ENCODE assay signal across 1 cellular context in the genomic region with DNA sequence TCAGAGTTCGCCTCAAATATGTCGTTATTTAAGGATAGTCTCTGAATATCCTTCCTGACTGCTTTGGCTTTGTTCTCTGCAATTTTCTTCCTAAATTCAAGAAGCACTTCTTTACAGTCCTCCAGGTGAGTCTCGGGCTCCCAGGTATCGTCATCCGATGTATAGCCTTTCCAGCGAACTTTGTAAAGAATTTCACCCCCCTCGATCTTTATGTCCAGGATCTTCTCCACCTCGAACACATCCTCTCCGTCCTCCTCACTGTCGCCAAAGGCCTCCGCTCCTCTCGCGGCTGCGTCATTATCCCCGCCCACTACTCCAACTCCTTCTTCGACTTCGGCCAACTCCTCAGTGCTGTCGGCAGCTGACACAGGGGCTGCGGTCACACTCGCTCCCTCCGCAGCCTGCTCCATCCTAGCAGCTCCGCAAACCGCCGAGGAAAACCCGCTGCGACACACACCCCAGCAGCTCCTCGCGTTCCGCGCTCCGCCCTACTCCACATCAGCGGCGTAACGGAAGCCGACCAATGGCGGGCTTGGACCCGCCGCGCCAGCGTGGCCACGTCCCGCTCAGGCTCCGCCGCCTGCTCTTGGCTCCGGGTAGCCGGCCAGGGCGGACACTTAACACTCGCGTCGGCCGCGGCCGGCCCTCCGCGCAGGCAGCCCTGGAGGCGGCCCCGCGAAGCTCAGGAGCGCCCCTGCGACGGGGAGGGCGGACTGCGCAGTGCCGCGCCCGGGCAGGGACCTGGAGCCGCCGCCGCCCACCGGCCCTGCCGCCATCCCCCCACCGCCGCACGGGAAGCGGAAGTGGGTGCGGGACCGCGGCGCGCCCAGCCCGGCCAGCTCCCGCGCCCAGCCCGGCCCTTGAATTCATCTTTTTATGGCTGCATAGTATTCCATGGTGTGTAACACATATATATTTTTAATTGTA.
TF ChIP-seq lines count a peak whose summit lies in the region.

No MANE protein-coding gene starts in this region.

TF ChIP-seq in HEK293, 187 proteins besides CTCF, POLR2A, EP300 and RAD21 (continued from another document and continues in another):
- TF ChIP-seq, protein P1, sequence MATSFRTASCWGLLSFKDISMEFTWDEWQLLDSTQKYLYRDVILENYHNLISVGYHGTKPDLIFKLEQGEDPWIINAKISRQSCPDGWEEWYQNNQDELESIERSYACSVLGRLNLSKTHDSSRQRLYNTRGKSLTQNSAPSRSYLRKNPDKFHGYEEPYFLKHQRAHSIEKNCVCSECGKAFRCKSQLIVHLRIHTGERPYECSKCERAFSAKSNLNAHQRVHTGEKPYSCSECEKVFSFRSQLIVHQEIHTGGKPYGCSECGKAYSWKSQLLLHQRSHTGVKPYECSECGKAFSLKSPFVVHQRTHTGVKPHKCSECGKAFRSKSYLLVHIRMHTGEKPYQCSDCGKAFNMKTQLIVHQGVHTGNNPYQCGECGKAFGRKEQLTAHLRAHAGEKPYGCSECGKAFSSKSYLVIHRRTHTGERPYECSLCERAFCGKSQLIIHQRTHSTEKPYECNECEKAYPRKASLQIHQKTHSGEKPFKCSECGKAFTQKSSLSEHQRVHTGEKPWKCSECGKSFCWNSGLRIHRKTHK (tag by site-specific recombination; IDR thresholded peaks at IDR 0.05), result no peak
- TF ChIP-seq ZNF560 (tag by site-specific recombination; IDR thresholded peaks at IDR 0.05; ENCODE audit: borderline replicate concordance) (no peak), SCRT1 (tag by site-specific recombination; IDR thresholded peaks at IDR 0.05; ENCODE audit: borderline replicate concordance) (no peak), ZNF148 (tag by site-specific recombination; IDR thresholded peaks at IDR 0.05; ENCODE audit: borderline replicate concordance) (no peak), ZNF548 (tag by site-specific recombination; IDR thresholded peaks at IDR 0.05) (no peak), ZNF544 (tag by site-specific recombination; IDR thresholded peaks at IDR 0.05) (no peak), ZNF10 (tag by site-specific recombination; IDR thresholded peaks at IDR 0.05) (no peak), ZNF580 (tag by site-specific recombination; IDR thresholded peaks at IDR 0.05) (no peak), ZNF184 (tag by site-specific recombination; IDR thresholded peaks at IDR 0.05) (no peak), ZNF169 (tag by site-specific recombination; IDR thresholded peaks at IDR 0.05) (no peak), GFI1B (tag by site-specific recombination; IDR thresholded peaks at IDR 0.05) (no peak), ZNF514 (tag by site-specific recombination; IDR thresholded peaks at IDR 0.05) (no peak), KLF10 (tag by site-specific recombination; IDR thresholded peaks at IDR 0.05) (no peak), WT1 (tag by site-specific recombination; IDR thresholded peaks at IDR 0.05) (no peak), ZNF211 (tag by site-specific recombination; IDR thresholded peaks at IDR 0.05; ENCODE audit: low read depth) (no peak), ZNF214 (tag by site-specific recombination; IDR thresholded peaks at IDR 0.05; ENCODE audit: borderline replicate concordance) (no peak), BCL6B (tag by site-specific recombination; IDR thresholded peaks at IDR 0.05) (no peak), BCL11A (tag by site-specific recombination; IDR thresholded peaks at IDR 0.05; ENCODE audit: low read depth) (no peak), KLF7 (tag by site-specific recombination; IDR thresholded peaks at IDR 0.05; ENCODE audit: borderline replicate concordance) (no peak), SP2 (tag by site-specific recombination; IDR thresholded peaks at IDR 0.05) (peak; percentile 63), ZNF416 (tag by site-specific recombination; IDR thresholded peaks at IDR 0.05) (no peak), ZNF837 (tag by site-specific recombination; IDR thresholded peaks at IDR 0.05) (no peak), ZNF48 (tag by site-specific recombination; IDR thresholded peaks at IDR 0.05) (no peak), ZNF398 (tag by site-specific recombination; IDR thresholded peaks at IDR 0.05) (no peak; the same call in 1 of the 2 replicates), ZNF311 (tag by site-specific recombination; IDR thresholded peaks at IDR 0.05; ENCODE audit: borderline replicate concordance) (no peak), YY1 (tag by site-specific recombination; IDR thresholded peaks at IDR 0.05) (peak; percentile 31; the same call in 1 of the 2 replicates), ZNF585B (tag by site-specific recombination; IDR thresholded peaks at IDR 0.05) (no peak), ZNF623 (tag by site-specific recombination; IDR thresholded peaks at IDR 0.05) (no peak), ZNF704 (tag by site-specific recombination; IDR thresholded peaks at IDR 0.05) (no peak), ZNF248 (tag by site-specific recombination; IDR thresholded peaks at IDR 0.05) (no peak)
- TF ChIP-seq, protein P2, sequence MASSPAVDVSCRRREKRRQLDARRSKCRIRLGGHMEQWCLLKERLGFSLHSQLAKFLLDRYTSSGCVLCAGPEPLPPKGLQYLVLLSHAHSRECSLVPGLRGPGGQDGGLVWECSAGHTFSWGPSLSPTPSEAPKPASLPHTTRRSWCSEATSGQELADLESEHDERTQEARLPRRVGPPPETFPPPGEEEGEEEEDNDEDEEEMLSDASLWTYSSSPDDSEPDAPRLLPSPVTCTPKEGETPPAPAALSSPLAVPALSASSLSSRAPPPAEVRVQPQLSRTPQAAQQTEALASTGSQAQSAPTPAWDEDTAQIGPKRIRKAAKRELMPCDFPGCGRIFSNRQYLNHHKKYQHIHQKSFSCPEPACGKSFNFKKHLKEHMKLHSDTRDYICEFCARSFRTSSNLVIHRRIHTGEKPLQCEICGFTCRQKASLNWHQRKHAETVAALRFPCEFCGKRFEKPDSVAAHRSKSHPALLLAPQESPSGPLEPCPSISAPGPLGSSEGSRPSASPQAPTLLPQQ (tag by site-specific recombination; IDR thresholded peaks at IDR 0.05), result 0 out of 2 replicates have a peak, but pooled peaks have one; percentile 29
- TF ChIP-seq, protein P3, sequence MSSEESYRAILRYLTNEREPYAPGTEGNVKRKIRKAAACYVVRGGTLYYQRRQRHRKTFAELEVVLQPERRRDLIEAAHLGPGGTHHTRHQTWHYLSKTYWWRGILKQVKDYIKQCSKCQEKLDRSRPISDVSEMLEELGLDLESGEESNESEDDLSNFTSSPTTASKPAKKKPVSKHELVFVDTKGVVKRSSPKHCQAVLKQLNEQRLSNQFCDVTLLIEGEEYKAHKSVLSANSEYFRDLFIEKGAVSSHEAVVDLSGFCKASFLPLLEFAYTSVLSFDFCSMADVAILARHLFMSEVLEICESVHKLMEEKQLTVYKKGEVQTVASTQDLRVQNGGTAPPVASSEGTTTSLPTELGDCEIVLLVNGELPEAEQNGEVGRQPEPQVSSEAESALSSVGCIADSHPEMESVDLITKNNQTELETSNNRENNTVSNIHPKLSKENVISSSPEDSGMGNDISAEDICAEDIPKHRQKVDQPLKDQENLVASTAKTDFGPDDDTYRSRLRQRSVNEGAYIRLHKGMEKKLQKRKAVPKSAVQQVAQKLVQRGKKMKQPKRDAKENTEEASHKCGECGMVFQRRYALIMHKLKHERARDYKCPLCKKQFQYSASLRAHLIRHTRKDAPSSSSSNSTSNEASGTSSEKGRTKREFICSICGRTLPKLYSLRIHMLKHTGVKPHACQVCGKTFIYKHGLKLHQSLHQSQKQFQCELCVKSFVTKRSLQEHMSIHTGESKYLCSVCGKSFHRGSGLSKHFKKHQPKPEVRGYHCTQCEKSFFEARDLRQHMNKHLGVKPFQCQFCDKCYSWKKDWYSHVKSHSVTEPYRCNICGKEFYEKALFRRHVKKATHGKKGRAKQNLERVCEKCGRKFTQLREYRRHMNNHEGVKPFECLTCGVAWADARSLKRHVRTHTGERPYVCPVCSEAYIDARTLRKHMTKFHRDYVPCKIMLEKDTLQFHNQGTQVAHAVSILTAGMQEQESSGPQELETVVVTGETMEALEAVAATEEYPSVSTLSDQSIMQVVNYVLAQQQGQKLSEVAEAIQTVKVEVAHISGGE (tag by site-specific recombination; conservative IDR thresholded peaks at IDR 0.05; ENCODE audit: low read depth), result peak; percentile 79
- TF ChIP-seq, protein P4, sequence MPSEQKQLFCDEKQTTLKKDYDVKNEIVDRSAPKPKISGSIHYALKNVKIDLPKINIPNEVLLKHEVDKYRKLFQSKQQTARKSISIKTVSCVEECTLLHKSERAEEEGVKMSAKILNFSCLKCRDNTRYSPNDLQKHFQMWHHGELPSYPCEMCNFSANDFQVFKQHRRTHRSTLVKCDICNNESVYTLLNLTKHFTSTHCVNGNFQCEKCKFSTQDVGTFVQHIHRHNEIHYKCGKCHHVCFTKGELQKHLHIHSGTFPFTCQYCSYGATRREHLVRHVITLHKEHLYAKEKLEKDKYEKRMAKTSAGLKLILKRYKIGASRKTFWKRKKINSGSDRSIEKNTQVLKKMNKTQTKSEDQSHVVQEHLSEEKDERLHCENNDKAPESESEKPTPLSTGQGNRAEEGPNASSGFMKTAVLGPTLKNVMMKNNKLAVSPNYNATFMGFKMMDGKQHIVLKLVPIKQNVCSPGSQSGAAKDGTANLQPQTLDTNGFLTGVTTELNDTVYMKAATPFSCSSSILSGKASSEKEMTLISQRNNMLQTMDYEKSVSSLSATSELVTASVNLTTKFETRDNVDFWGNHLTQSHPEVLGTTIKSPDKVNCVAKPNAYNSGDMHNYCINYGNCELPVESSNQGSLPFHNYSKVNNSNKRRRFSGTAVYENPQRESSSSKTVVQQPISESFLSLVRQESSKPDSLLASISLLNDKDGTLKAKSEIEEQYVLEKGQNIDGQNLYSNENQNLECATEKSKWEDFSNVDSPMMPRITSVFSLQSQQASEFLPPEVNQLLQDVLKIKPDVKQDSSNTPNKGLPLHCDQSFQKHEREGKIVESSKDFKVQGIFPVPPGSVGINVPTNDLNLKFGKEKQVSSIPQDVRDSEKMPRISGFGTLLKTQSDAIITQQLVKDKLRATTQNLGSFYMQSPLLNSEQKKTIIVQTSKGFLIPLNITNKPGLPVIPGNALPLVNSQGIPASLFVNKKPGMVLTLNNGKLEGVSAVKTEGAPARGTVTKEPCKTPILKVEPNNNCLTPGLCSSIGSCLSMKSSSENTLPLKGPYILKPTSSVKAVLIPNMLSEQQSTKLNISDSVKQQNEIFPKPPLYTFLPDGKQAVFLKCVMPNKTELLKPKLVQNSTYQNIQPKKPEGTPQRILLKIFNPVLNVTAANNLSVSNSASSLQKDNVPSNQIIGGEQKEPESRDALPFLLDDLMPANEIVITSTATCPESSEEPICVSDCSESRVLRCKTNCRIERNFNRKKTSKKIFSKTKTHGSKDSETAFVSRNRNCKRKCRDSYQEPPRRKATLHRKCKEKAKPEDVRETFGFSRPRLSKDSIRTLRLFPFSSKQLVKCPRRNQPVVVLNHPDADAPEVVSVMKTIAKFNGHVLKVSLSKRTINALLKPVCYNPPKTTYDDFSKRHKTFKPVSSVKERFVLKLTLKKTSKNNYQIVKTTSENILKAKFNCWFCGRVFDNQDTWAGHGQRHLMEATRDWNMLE (tag by site-specific recombination; conservative IDR thresholded peaks at IDR 0.05; ENCODE audit: low read depth), result no peak
